In genomic region chr19:2061093-2061935, GRCh38 we compare ENCODE assay signal across 8 cellular contexts. TPM values are rescaled to one million over a fixed set of nuclear protein-coding genes. Genes with fewer than 3 reads are reported as not detected.
DNase-seq lines count a peak whose midpoint lies in the region; ATAC-seq, FAIRE-seq and TF ChIP-seq lines count a peak whose summit lies in the region.

No MANE protein-coding gene starts in this region.

- intact Hi-C loops in activated T-helper 1 cell treated with anti-CD3 and anti-CD28 coated beads, Interleukin-12 subunit alpha, Interleukin-12 subunit beta, Interleukin-2, Interleukin-4 antibody, amounts not matched to agents 30 ng/mL and 10 ng/mL and 1 ng/mL, durations not matched to agents 14 hours and 24 hours and 36 hours (cut with micrococcal nuclease): loop anchor here (1.0 to 2.0 kb wide), 5 partner anchors 10 to 165 kb away; partner anchors contain the start of genes IZUMO4, MKNK2 and MOB3A

- H3K27ac ChIP-seq in DND-41 (ENCODE audit: low read length) (peak overlapping the region; percentile 87), Karpas-422 (ENCODE audit: low read length) (peak overlapping the region; percentile 93)

- H3K36me3 Mint-ChIP-seq in activated T-helper 1 cell treated with anti-CD3 and anti-CD28 coated beads, Interleukin-12 subunit alpha, Interleukin-12 subunit beta, Interleukin-2, Interleukin-4 antibody, amounts not matched to agents 30 ng/mL and 10 ng/mL and 1 ng/mL, durations not matched to agents 14 hours and 24 hours and 36 hours (ENCODE audit: low read depth): no peaks in the 10 kb centered on the region
- no peaks in the 10 kb centered on the region for H3K36me3 Mint-ChIP-seq in naive B cell
- H3K36me3 Mint-ChIP-seq in stimulated activated effector memory CD8-positive, alpha-beta T cell treated with anti-CD3 and anti-CD28 coated beads, Interleukin-12 subunit alpha, Interleukin-12 subunit beta, amount 100 ng/mL, for 72 hours: peaks cover 41% of the 10 kb centered on the region

- ATAC-seq in DND-41 (ENCODE audit: insufficient read depth, low read depth) (peak; percentile 91), GM21825 (IDR thresholded peaks at IDR 0.05; ENCODE audit: unreplicated experiment) (peak; percentile 61), naive B cell (ENCODE audit: low read depth in 2 of 2) (peak; percentile 85 to 87)
- ATAC-seq in stimulated activated effector memory CD8-positive, alpha-beta T cell treated with anti-CD3 and anti-CD28 coated beads, Interleukin-12 subunit alpha, Interleukin-12 subunit beta, amount 100 ng/mL, for 72 hours: peak; percentile 93

- peaks cover 37% of the 10 kb centered on the region for H3K4me1 ChIP-seq in DND-41 (ENCODE audit: insufficient read depth, low read length)
- H3K4me1 ChIP-seq in Karpas-422 (ENCODE audit: low read length): peaks cover 68% of the 10 kb centered on the region

- H3K27ac Mint-ChIP-seq in activated T-helper 1 cell treated with anti-CD3 and anti-CD28 coated beads, Interleukin-12 subunit alpha, Interleukin-12 subunit beta, Interleukin-2, Interleukin-4 antibody, amounts not matched to agents 30 ng/mL and 10 ng/mL and 1 ng/mL, durations not matched to agents 14 hours and 24 hours and 36 hours: peak overlapping the region; percentile 99
- peak overlapping the region; percentile 87 to 99 (median 98) for H3K27ac Mint-ChIP-seq in naive B cell
- peak overlapping the region; percentile 99 for H3K27ac Mint-ChIP-seq in stimulated activated effector memory CD8-positive, alpha-beta T cell treated with anti-CD3 and anti-CD28 coated beads, Interleukin-12 subunit alpha, Interleukin-12 subunit beta, amount 100 ng/mL, for 72 hours

- no peaks in the 10 kb centered on the region for H3K9me3 ChIP-seq in DND-41 (ENCODE audit: insufficient read depth, low read length, severe bottlenecking)
- no peaks in the 10 kb centered on the region for H3K9me3 ChIP-seq in Karpas-422 (ENCODE audit: low read length)

- H3K9ac ChIP-seq in DND-41 (ENCODE audit: low read depth, low read length) (peak overlapping the region; percentile 64), Karpas-422 (ENCODE audit: low read length) (peak overlapping the region; percentile 90)

- no peak for TF ChIP-seq CTCF in DND-41 (IDR thresholded peaks at IDR 0.05; ENCODE audit: borderline replicate concordance, extremely low read depth, low read length, poor library complexity, severe bottlenecking)

- no peaks in the 10 kb centered on the region for H4K20me1 ChIP-seq in DND-41 (ENCODE audit: insufficient read depth, low read length)
- no peaks in the 10 kb centered on the region for H4K20me1 ChIP-seq in Karpas-422 (ENCODE audit: insufficient read depth, low read depth, low read length)

- peaks cover 17% of the 10 kb centered on the region for H3K4me1 Mint-ChIP-seq in activated T-helper 1 cell treated with anti-CD3 and anti-CD28 coated beads, Interleukin-12 subunit alpha, Interleukin-12 subunit beta, Interleukin-2, Interleukin-4 antibody, amounts not matched to agents 30 ng/mL and 10 ng/mL and 1 ng/mL, durations not matched to agents 14 hours and 24 hours and 36 hours (ENCODE audit: low read depth)
- peaks cover 15 to 35% (median 34%) of the 10 kb centered on the region in 3 donors for H3K4me1 Mint-ChIP-seq in naive B cell
- H3K4me1 Mint-ChIP-seq in stimulated activated effector memory CD8-positive, alpha-beta T cell treated with anti-CD3 and anti-CD28 coated beads, Interleukin-12 subunit alpha, Interleukin-12 subunit beta, amount 100 ng/mL, for 72 hours: peaks cover 34% of the 10 kb centered on the region

- H3K4me3 ChIP-seq in DND-41 (ENCODE audit: low read depth in 1 of 2, low read length in 2 of 2) (peak overlapping the region; percentile 62 to 67), Karpas-422 (ENCODE audit: low read length) (peak overlapping the region; percentile 77)

- H3K36me3 ChIP-seq in DND-41 (ENCODE audit: insufficient read depth, low read length) (no peaks in the 10 kb centered on the region), Karpas-422 (ENCODE audit: insufficient read depth, low read length) (no peaks in the 10 kb centered on the region)

- peak; percentile 99 for DNase-seq in DND-41
- DNase-seq in Karpas-422: peak; percentile 100
- peak; percentile 96 for DNase-seq in RCC 7860 (ENCODE audit: low spot score)
- peak; percentile 99 for DNase-seq in activated T-helper 1 cell treated with anti-CD3 and anti-CD28 coated beads, Interleukin-12 subunit alpha, Interleukin-12 subunit beta, Interleukin-2, Interleukin-4 antibody, amounts not matched to agents 30 ng/mL and 10 ng/mL and 1 ng/mL, durations not matched to agents 14 hours and 24 hours and 36 hours (ENCODE audit: low spot score)
- peak; percentile 97 for DNase-seq in fibroblast of gingiva (ENCODE audit: low read depth)
- DNase-seq in naive B cell: peak; percentile 100
- peak; percentile 100 for DNase-seq in stimulated activated effector memory CD8-positive, alpha-beta T cell treated with anti-CD3 and anti-CD28 coated beads, Interleukin-12 subunit alpha, Interleukin-12 subunit beta, amount 100 ng/mL, for 72 hours (ENCODE audit: low spot score in 2 of 2)

- H3K27me3 Mint-ChIP-seq in activated T-helper 1 cell treated with anti-CD3 and anti-CD28 coated beads, Interleukin-12 subunit alpha, Interleukin-12 subunit beta, Interleukin-2, Interleukin-4 antibody, amounts not matched to agents 30 ng/mL and 10 ng/mL and 1 ng/mL, durations not matched to agents 14 hours and 24 hours and 36 hours (ENCODE audit: insufficient read depth): no peaks in the 10 kb centered on the region
- no peaks in the 10 kb centered on the region for H3K27me3 Mint-ChIP-seq in naive B cell

- no peaks in the 10 kb centered on the region for H3K9me3 Mint-ChIP-seq in activated T-helper 1 cell treated with anti-CD3 and anti-CD28 coated beads, Interleukin-12 subunit alpha, Interleukin-12 subunit beta, Interleukin-2, Interleukin-4 antibody, amounts not matched to agents 30 ng/mL and 10 ng/mL and 1 ng/mL, durations not matched to agents 14 hours and 24 hours and 36 hours
- H3K9me3 Mint-ChIP-seq in naive B cell: no peaks in the 10 kb centered on the region
- no peaks in the 10 kb centered on the region for H3K9me3 Mint-ChIP-seq in stimulated activated effector memory CD8-positive, alpha-beta T cell treated with anti-CD3 and anti-CD28 coated beads, Interleukin-12 subunit alpha, Interleukin-12 subunit beta, amount 100 ng/mL, for 72 hours

- H2AFZ ChIP-seq in DND-41 (ENCODE audit: low read depth, low read length) (peak overlapping the region; percentile 69), Karpas-422 (ENCODE audit: low read length) (no peak overlapping the region)

- H3K4me3 Mint-ChIP-seq in activated T-helper 1 cell treated with anti-CD3 and anti-CD28 coated beads, Interleukin-12 subunit alpha, Interleukin-12 subunit beta, Interleukin-2, Interleukin-4 antibody, amounts not matched to agents 30 ng/mL and 10 ng/mL and 1 ng/mL, durations not matched to agents 14 hours and 24 hours and 36 hours: peak overlapping the region; percentile 95
- H3K4me3 Mint-ChIP-seq in naive B cell: peak overlapping the region; percentile 87 to 95 (median 94)
- H3K4me3 Mint-ChIP-seq in stimulated activated effector memory CD8-positive, alpha-beta T cell treated with anti-CD3 and anti-CD28 coated beads, Interleukin-12 subunit alpha, Interleukin-12 subunit beta, amount 100 ng/mL, for 72 hours: peak overlapping the region; percentile 96

- no peaks in the 10 kb centered on the region for H3K9me2 ChIP-seq in Karpas-422 (replicated peaks; ENCODE audit: insufficient read depth, low read length)

- H3K79me2 ChIP-seq in DND-41 (ENCODE audit: insufficient read depth, low read length): peaks cover 12% of the 10 kb centered on the region
- no peaks in the 10 kb centered on the region for H3K79me2 ChIP-seq in Karpas-422 (ENCODE audit: low read length)

- H3K27me3 ChIP-seq in DND-41 (ENCODE audit: insufficient read depth, low read length, poor library complexity) (no peaks in the 10 kb centered on the region), Karpas-422 (ENCODE audit: low read length) (no peaks in the 10 kb centered on the region)

- peak overlapping the region; percentile 95 for H3K4me2 ChIP-seq in DND-41 (ENCODE audit: insufficient read depth, low read length)
- H3K4me2 ChIP-seq in Karpas-422 (ENCODE audit: low read depth, low read length, poor library complexity, severe bottlenecking): peak overlapping the region; percentile 88

- peak; percentile 82 for FAIRE-seq in RCC 7860 (lab: Jason Lieb, UNC)

RNA-seq across cellular contexts. Expression of gene MKNK2, which starts 10.3 kb away (rescaled TPM):
- 526 and 862 TPM in 2 replicates for total RNA-seq in Karpas-422 (2014; rRNA removed; shearing (Covaris generic); ENCODE audit: low replicate concordance)
- 150 and 166 TPM in 2 replicates for total RNA-seq in activated T-helper 1 cell treated with anti-CD3 and anti-CD28 coated beads, Interleukin-12 subunit alpha, Interleukin-12 subunit beta, Interleukin-2, Interleukin-4 antibody, amounts not matched to agents 30 ng/mL and 10 ng/mL and 1 ng/mL, durations not matched to agents 14 hours and 24 hours and 36 hours
- polyA plus RNA-seq in naive B cell (ENCODE audit: low read depth in 6 of 6): 100 to 1,000 TPM in 1 of 6 donors, 10 to 100 TPM in 5; 51.1 to 102 (median 57.1) TPM

RNA-seq across cellular contexts. Expression of gene MOB3A, which starts 34.8 kb away (rescaled TPM):
- 153 and 219 TPM in 2 replicates for total RNA-seq in Karpas-422 (2014; rRNA removed; shearing (Covaris generic); ENCODE audit: low replicate concordance)
- 161 and 167 TPM in 2 replicates for total RNA-seq in activated T-helper 1 cell treated with anti-CD3 and anti-CD28 coated beads, Interleukin-12 subunit alpha, Interleukin-12 subunit beta, Interleukin-2, Interleukin-4 antibody, amounts not matched to agents 30 ng/mL and 10 ng/mL and 1 ng/mL, durations not matched to agents 14 hours and 24 hours and 36 hours
- polyA plus RNA-seq in naive B cell (ENCODE audit: low read depth in 6 of 6): 100 to 1,000 TPM in 1 of 6 donors, 10 to 100 TPM in 5; 52.2 to 106 (median 75.1) TPM

RNA-seq across cellular contexts. Expression of gene IZUMO4, which starts 35.4 kb away (rescaled TPM):
- total RNA-seq in Karpas-422 (2014; rRNA removed; shearing (Covaris generic); ENCODE audit: low replicate concordance): 285 and 487 TPM in 2 replicates
- 6.7 and 7.1 TPM in 2 replicates for total RNA-seq in activated T-helper 1 cell treated with anti-CD3 and anti-CD28 coated beads, Interleukin-12 subunit alpha, Interleukin-12 subunit beta, Interleukin-2, Interleukin-4 antibody, amounts not matched to agents 30 ng/mL and 10 ng/mL and 1 ng/mL, durations not matched to agents 14 hours and 24 hours and 36 hours
- polyA plus RNA-seq in naive B cell (ENCODE audit: low read depth in 6 of 6): 1 to 10 TPM in 1 of 6 donors, under 1 TPM in 5; 0.48 to 1.2 (median 0.85) TPM

RNA-seq across cellular contexts. Expression of gene BTBD2, which starts 45.8 kb away (rescaled TPM):
- 66.8 and 112 TPM in 2 replicates for total RNA-seq in Karpas-422 (2014; rRNA removed; shearing (Covaris generic); ENCODE audit: low replicate concordance)
- total RNA-seq in activated T-helper 1 cell treated with anti-CD3 and anti-CD28 coated beads, Interleukin-12 subunit alpha, Interleukin-12 subunit beta, Interleukin-2, Interleukin-4 antibody, amounts not matched to agents 30 ng/mL and 10 ng/mL and 1 ng/mL, durations not matched to agents 14 hours and 24 hours and 36 hours: 27.5 and 27.7 TPM in 2 replicates
- polyA plus RNA-seq in naive B cell (ENCODE audit: low read depth in 6 of 6): 1 to 10 TPM; 1.7 to 9.2 (median 4.8) TPM

Comparison
In these comparisons a context has a peak if more than half of its experiments do, and no peak if none do; other contexts are left out.
1. Peak in every context shown above with its lines: DNase-seq, ATAC-seq, H3K4me3 ChIP-seq and H3K27ac ChIP-seq.
2. RNA of gene IZUMO4, which starts 35.4 kb away (total RNA-seq): 285 to 487 TPM in Karpas-422; 6.7 to 7.1 TPM in activated T-helper 1 cell treated with anti-CD3 and anti-CD28 coated beads, Interleukin-12 subunit alpha, Interleukin-12 subunit beta, Interleukin-2, Interleukin-4 antibody, amounts not matched to agents 30 ng/mL and 10 ng/mL and 1 ng/mL, durations not matched to agents 14 hours and 24 hours and 36 hours; every median in the first group is over 10 times any median in the second.